Comparison of ENCODE assay signal across 1 cellular context in the genomic region with DNA sequence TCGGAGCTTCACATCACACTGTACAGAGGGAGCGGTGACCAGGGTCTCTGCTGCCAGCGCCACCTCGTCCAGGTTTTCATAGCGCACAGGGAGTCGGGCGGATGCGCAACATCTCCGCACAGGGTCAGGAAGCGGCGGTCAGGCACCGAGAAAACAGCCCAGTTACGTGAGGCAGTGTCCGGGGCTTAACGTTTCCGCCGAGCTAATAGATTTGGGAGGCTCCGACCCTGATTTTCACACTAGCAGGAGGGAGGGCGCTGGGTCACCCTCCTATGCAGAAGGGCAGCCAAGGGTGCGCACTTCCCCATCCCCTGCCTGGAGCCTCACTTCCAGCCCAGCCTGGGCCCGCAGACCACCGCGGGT.
TF ChIP-seq lines count a peak whose summit lies in the region.

No MANE protein-coding gene starts in this region.

TF ChIP-seq in WTC11, 78 proteins besides CTCF, POLR2A, EP300 and RAD21 (continued from another document):
- TF ChIP-seq MAX (CRISPR knock-in tag; IDR thresholded peaks at IDR 0.05) = no peak
